ENCODE assay signal across 8 cellular contexts in genomic region chr17:4635823-4636375, GRCh38. TPM values are rescaled to one million over a fixed set of nuclear protein-coding genes. Genes with fewer than 3 reads are reported as not detected.
DNase-seq lines count a peak whose midpoint lies in the region; ATAC-seq and TF ChIP-seq lines count a peak whose summit lies in the region.

No MANE protein-coding gene starts in this region.

- WGBS in right cardiac atrium, result 10% methylated on average over 10 of the region's 10 CpGs

- no peaks in the 10 kb centered on the region for H3K9me3 ChIP-seq in right cardiac atrium (ENCODE audit: control insufficient read depth, low read length)

- H3K27ac ChIP-seq in right cardiac atrium (ENCODE audit: low read length), result no peak overlapping the region
- no peak overlapping the region for H3K27ac ChIP-seq in foreskin keratinocyte

- no peaks in the 10 kb centered on the region for H3K27me3 ChIP-seq in right cardiac atrium (ENCODE audit: control insufficient read depth, insufficient read depth)
- peaks cover 47% of the 10 kb centered on the region for H3K27me3 ChIP-seq in foreskin keratinocyte

- no peaks in the 10 kb centered on the region for H3K4me1 ChIP-seq in right cardiac atrium (ENCODE audit: control insufficient read depth, insufficient read depth, low read length)
- H3K4me1 ChIP-seq in foreskin keratinocyte, result no peaks in the 10 kb centered on the region

- TF ChIP-seq CTCF in GM12864 (IDR thresholded peaks at IDR 0.05; ENCODE audit: low read depth, low read length, missing control alignments) (no peak), foreskin keratinocyte (conservative IDR thresholded peaks at IDR 0.05) (no peak)

- H3K4me3 ChIP-seq in GM12864 (ENCODE audit: low read depth, low read length), result peak overlapping the region; percentile 22; the same call in 1 of the 2 replicates
- no peak overlapping the region for H3K4me3 ChIP-seq in right cardiac atrium (ENCODE audit: low read length)

- ATAC-seq in GM19395 (IDR thresholded peaks at IDR 0.05; ENCODE audit: unreplicated experiment) (peak; percentile 66), right cardiac atrium (peak in 1 of 2 donors; percentile 13), GM21723 (IDR thresholded peaks at IDR 0.05; ENCODE audit: unreplicated experiment) (no peak), foreskin keratinocyte (no peak)

- intact Hi-C loops in right cardiac atrium (cut with DNase I), result no loop called here

- peak; percentile 77 for DNase-seq in GM12864 (ENCODE audit: low read depth)
- DNase-seq in NAMALWA (ENCODE audit: low spot score), result peak; percentile 41
- DNase-seq in right cardiac atrium, result peak in 2 of 3 donors; percentile 60 to 67
- no peak for DNase-seq in NK-92 (lab: John Stamatoyannopoulos, UW; ENCODE audit: unreplicated experiment)
- no peak for DNase-seq in DMS114 treated with DMSO at 0.1 percent for 48 hours (lab: John Stamatoyannopoulos, UW; ENCODE audit: unreplicated experiment)
- DNase-seq in foreskin keratinocyte, result no peak

RNA-seq across cellular contexts. Expression of gene ALOX15, which starts 5.6 kb away (rescaled TPM):
- total RNA-seq in right cardiac atrium, result 1 to 10 TPM in 2 of 4 donors, under 1 TPM in 1, not detected in 1; 0.91 to 2.0 (median 1.0) TPM
- polyA plus RNA-seq in right cardiac atrium, result 0.05 TPM
- not detected in 2 replicates for total RNA-seq in foreskin keratinocyte
- not detected in 2 replicates for polyA plus RNA-seq in foreskin keratinocyte

RNA-seq across cellular contexts. Expression of gene SMTNL2, which starts 51.6 kb away (rescaled TPM):
- total RNA-seq in right cardiac atrium, result 10 to 100 TPM; 10.7 to 20.8 (median 14.2) TPM
- 5.8 TPM for polyA plus RNA-seq in right cardiac atrium
- not detected in 2 replicates for total RNA-seq in foreskin keratinocyte
- not detected in 2 replicates for polyA plus RNA-seq in foreskin keratinocyte

Comparison
In these comparisons a context has a peak if more than half of its experiments do, and no peak if none do; other contexts are left out.
1. DNase-seq: peak in GM12864 (single experiment), NAMALWA (single experiment) and right cardiac atrium (2 of 3); none in NK-92 (single experiment), DMS114 treated with DMSO at 0.1 percent for 48 hours (single experiment) and foreskin keratinocyte (0 of 2).
2. RNA of gene SMTNL2, which starts 51.6 kb away (total RNA-seq): 10.7 to 20.8 TPM in right cardiac atrium; not detected in foreskin keratinocyte; every median in the first group is over 10 times any median in the second.